Comparison of ENCODE assay signal across 3 cellular contexts in the genomic region with DNA sequence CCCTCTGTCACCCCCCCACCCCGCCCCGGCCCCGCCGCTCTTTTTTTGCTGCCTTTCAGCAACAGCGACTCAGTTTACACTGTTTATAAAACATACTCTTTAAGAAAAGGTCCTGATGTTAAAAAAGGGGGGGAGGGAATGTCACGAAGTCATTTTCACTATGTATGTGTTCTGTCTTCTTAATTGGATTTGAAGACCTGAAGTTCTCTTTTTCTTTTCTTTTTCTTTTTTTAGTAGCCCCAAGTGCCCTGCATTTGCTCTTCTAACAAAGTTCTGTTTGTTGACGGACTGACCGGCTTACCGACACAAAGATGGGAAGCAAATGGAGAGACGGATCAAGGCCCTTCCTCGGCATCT.
TF ChIP-seq lines count a peak whose summit lies in the region.

No MANE protein-coding gene starts in this region.

TF ChIP-seq in SK-N-SH, 30 proteins besides CTCF, POLR2A, EP300 and RAD21 (continued from another document):
- TF ChIP-seq GABPA (IDR thresholded peaks at IDR 0.05; ENCODE audit: low read depth) (no peak), TAF1 (IDR thresholded peaks at IDR 0.05; ENCODE audit: borderline replicate concordance, low read depth, low read length) (no peak), POLR2AphosphoS5 (IDR thresholded peaks at IDR 0.05; ENCODE audit: low read depth, low read length) (no peak), NRF1 (IDR thresholded peaks at IDR 0.05; ENCODE audit: low read depth, low read length) (no peak), FOXJ3 (CRISPR knock-in tag; IDR thresholded peaks at IDR 0.05) (no peak), ELF1 (IDR thresholded peaks at IDR 0.05) (no peak), MXI1 (IDR thresholded peaks at IDR 0.05; ENCODE audit: low read depth, low read length) (no peak), EZH2phosphoT487 (IDR thresholded peaks at IDR 0.05; ENCODE audit: borderline replicate concordance, low read depth) (no peak)
- TF ChIP-seq, protein P1, sequence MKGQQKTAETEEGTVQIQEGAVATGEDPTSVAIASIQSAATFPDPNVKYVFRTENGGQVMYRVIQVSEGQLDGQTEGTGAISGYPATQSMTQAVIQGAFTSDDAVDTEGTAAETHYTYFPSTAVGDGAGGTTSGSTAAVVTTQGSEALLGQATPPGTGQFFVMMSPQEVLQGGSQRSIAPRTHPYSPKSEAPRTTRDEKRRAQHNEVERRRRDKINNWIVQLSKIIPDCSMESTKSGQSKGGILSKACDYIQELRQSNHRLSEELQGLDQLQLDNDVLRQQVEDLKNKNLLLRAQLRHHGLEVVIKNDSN (IDR thresholded peaks at IDR 0.05; ENCODE audit: borderline replicate concordance, low read depth): no peak

TF ChIP-seq in SK-N-SH treated with all-trans-retinoic acid at 6 μM for 48 hours, 23 proteins besides CTCF, POLR2A, EP300 and RAD21:
- no peak for TF ChIP-seq ISL1 (CRISPR knock-in tag; IDR thresholded peaks at IDR 0.05)

TF ChIP-seq in endothelial cell of umbilical vein, 7 proteins besides CTCF, POLR2A, EP300 and RAD21:
- TF ChIP-seq, protein P2, sequence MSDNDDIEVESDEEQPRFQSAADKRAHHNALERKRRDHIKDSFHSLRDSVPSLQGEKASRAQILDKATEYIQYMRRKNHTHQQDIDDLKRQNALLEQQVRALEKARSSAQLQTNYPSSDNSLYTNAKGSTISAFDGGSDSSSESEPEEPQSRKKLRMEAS (IDR thresholded peaks at IDR 0.05; ENCODE audit: insufficient read depth, insufficient read length): no peak
- TF ChIP-seq FOS (IDR thresholded peaks at IDR 0.05; ENCODE audit: borderline replicate concordance, insufficient read depth, low read length) (no peak), GATA2 (IDR thresholded peaks at IDR 0.05; ENCODE audit: insufficient read depth, insufficient read length, low read depth, low read length) (no peak), EZH2 (IDR thresholded peaks at IDR 0.05; ENCODE audit: borderline replicate concordance, low read depth, low read length, severe bottlenecking) (no peak), MYC (IDR thresholded peaks at IDR 0.05; ENCODE audit: low read depth, low read length) (no peak), JUN (IDR thresholded peaks at IDR 0.05; ENCODE audit: borderline replicate concordance, insufficient read depth, insufficient read length, low read depth) (no peak), POLR2AphosphoS5 (IDR thresholded peaks at IDR 0.05; ENCODE audit: insufficient read depth, low read depth, low read length) (no peak)
